ENCODE assay signal across 7 cellular contexts in the genomic region with DNA sequence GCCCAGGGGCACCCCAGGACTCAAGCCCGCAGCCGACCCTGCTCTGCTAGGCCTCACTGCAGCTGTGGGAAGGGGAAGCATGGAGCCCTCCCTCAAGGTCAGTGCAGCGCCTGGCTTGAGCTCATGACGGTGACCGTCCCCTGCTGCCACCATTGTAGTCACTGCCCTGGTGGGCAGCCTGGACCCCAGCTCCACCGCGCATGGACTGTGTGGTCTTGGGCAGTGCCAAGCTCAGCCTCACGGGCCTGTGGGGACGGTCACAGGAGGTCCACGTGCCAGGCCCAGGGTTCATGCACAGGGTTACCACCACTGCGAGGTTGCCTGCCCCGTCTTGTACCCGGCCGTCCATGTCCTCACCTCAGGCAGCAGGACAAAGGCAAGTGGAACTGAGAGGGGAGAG.
DNase-seq lines count a peak whose midpoint lies in the region; ATAC-seq and TF ChIP-seq lines count a peak whose summit lies in the region.
"Not testable (repeated sequence)": the region's sequence is repeated elsewhere in the genome, so short reads cannot be mapped to it uniquely, and the experiment has no call there.

No MANE protein-coding gene starts in this region.

- POLR2A ChIA-PET in activated CD8-positive, alpha-beta T cell treated with anti-CD3 and anti-CD28 coated beads, Interleukin-2, amount 10 ng/mL, durations not matched to agents 7 days and 5 days (lab: Charles Lee) = not testable (repeated sequence)

- TF ChIP-seq POLR2A in body of pancreas (IDR thresholded peaks at IDR 0.05); esophagus muscularis mucosa (IDR thresholded peaks at IDR 0.05; ENCODE audit: low read depth): not testable (repeated sequence)

- not testable (repeated sequence) for H3K36me3 ChIP-seq in body of pancreas (replicated peaks in 1 of 2; ENCODE audit: insufficient read depth in 1 of 2, low read depth in 2 of 2); esophagus muscularis mucosa; lower lobe of right lung

- peak; percentile 17 for DNase-seq in activated CD8-positive, alpha-beta T cell treated with anti-CD3 and anti-CD28 coated beads, Interleukin-2, amount 10 ng/mL, durations not matched to agents 7 days and 5 days
- not testable (repeated sequence) for DNase-seq in body of pancreas; stimulated activated naive CD8-positive, alpha-beta T cell treated with anti-CD3 and anti-CD28 coated beads, Interleukin-15, amount 100 ng/mL, for 72 hours
- DNase-seq in esophagus muscularis mucosa (ENCODE audit: extremely low spot score) (peak; percentile 55), iPS-NIHi11 (ENCODE audit: low spot score) (peak; percentile 1), lower lobe of right lung (peak; percentile 32), posterior vena cava (ENCODE audit: low spot score) (peak; percentile 70)

- not testable (repeated sequence) for H3K9me3 ChIP-seq in body of pancreas, esophagus muscularis mucosa, lower lobe of right lung

- H3K36me3 Mint-ChIP-seq in activated CD8-positive, alpha-beta T cell treated with anti-CD3 and anti-CD28 coated beads, Interleukin-2, amount 10 ng/mL, durations not matched to agents 7 days and 5 days (ENCODE audit: low read depth) = not testable (repeated sequence)

- not testable (repeated sequence) for H3K4me1 ChIP-seq in body of pancreas, esophagus muscularis mucosa, lower lobe of right lung

- not testable (repeated sequence) for TF ChIP-seq CTCF in body of pancreas (IDR thresholded peaks at IDR 0.05); esophagus muscularis mucosa (IDR thresholded peaks at IDR 0.05); lower lobe of right lung (IDR thresholded peaks at IDR 0.05)

- H3K27ac ChIP-seq in body of pancreas; esophagus muscularis mucosa (replicated peaks in 1 of 4); lower lobe of right lung: not testable (repeated sequence)

- not testable (repeated sequence) for H3K4me3 Mint-ChIP-seq in activated CD8-positive, alpha-beta T cell treated with anti-CD3 and anti-CD28 coated beads, Interleukin-2, amount 10 ng/mL, durations not matched to agents 7 days and 5 days; stimulated activated naive CD8-positive, alpha-beta T cell treated with anti-CD3 and anti-CD28 coated beads, Interleukin-15, amount 100 ng/mL, for 72 hours

- not testable (repeated sequence) for H3K4me1 Mint-ChIP-seq in activated CD8-positive, alpha-beta T cell treated with anti-CD3 and anti-CD28 coated beads, Interleukin-2, amount 10 ng/mL, durations not matched to agents 7 days and 5 days (ENCODE audit: low read depth); stimulated activated naive CD8-positive, alpha-beta T cell treated with anti-CD3 and anti-CD28 coated beads, Interleukin-15, amount 100 ng/mL, for 72 hours

- not testable (repeated sequence) for ATAC-seq in activated CD8-positive, alpha-beta T cell treated with anti-CD3 and anti-CD28 coated beads, Interleukin-2, amount 10 ng/mL, durations not matched to agents 7 days and 5 days
- ATAC-seq in body of pancreas (peak; percentile 12), lower lobe of right lung (peak; percentile 17 to 25)
- ATAC-seq in stimulated activated naive CD8-positive, alpha-beta T cell treated with anti-CD3 and anti-CD28 coated beads, Interleukin-15, amount 100 ng/mL, for 72 hours = peak; percentile 35

- WGBS in body of pancreas, 2 donors = 80 to 85% methylated on average over 2 to 7 of the region's 14 CpGs
- 93% methylated on average over 6 of the region's 14 CpGs for WGBS in esophagus muscularis mucosa

- H3K27me3 Mint-ChIP-seq in activated CD8-positive, alpha-beta T cell treated with anti-CD3 and anti-CD28 coated beads, Interleukin-2, amount 10 ng/mL, durations not matched to agents 7 days and 5 days (ENCODE audit: low read depth); stimulated activated naive CD8-positive, alpha-beta T cell treated with anti-CD3 and anti-CD28 coated beads, Interleukin-15, amount 100 ng/mL, for 72 hours: not testable (repeated sequence)

- not testable (repeated sequence) for H3K27ac Mint-ChIP-seq in activated CD8-positive, alpha-beta T cell treated with anti-CD3 and anti-CD28 coated beads, Interleukin-2, amount 10 ng/mL, durations not matched to agents 7 days and 5 days; stimulated activated naive CD8-positive, alpha-beta T cell treated with anti-CD3 and anti-CD28 coated beads, Interleukin-15, amount 100 ng/mL, for 72 hours

- H3K4me3 ChIP-seq in body of pancreas, esophagus muscularis mucosa, lower lobe of right lung: not testable (repeated sequence)

- not testable (repeated sequence) for H3K27me3 ChIP-seq in body of pancreas; esophagus muscularis mucosa; lower lobe of right lung (ENCODE audit: low read depth)

- not testable (repeated sequence) for H3K9me3 Mint-ChIP-seq in activated CD8-positive, alpha-beta T cell treated with anti-CD3 and anti-CD28 coated beads, Interleukin-2, amount 10 ng/mL, durations not matched to agents 7 days and 5 days (ENCODE audit: insufficient read depth); stimulated activated naive CD8-positive, alpha-beta T cell treated with anti-CD3 and anti-CD28 coated beads, Interleukin-15, amount 100 ng/mL, for 72 hours

- intact Hi-C loops in body of pancreas (cut with DNase I); esophagus muscularis mucosa (cut with DNase I); lower lobe of right lung (cut with DNase I): not testable (repeated sequence)
- intact Hi-C loops in posterior vena cava (cut with DNase I) = loop anchor here in 1 of 2 donors (5.0 kb wide), 1 partner anchor 371 kb away; no protein-coding TSS in a partner anchor

- not testable (repeated sequence) for TF ChIP-seq EP300 in esophagus muscularis mucosa (IDR thresholded peaks at IDR 0.05)

- CTCF ChIA-PET in activated CD8-positive, alpha-beta T cell treated with anti-CD3 and anti-CD28 coated beads, Interleukin-2, amount 10 ng/mL, durations not matched to agents 7 days and 5 days (lab: Charles Lee) = not testable (repeated sequence)
